ENCODE assay signal across 19 cellular contexts in the genomic region with DNA sequence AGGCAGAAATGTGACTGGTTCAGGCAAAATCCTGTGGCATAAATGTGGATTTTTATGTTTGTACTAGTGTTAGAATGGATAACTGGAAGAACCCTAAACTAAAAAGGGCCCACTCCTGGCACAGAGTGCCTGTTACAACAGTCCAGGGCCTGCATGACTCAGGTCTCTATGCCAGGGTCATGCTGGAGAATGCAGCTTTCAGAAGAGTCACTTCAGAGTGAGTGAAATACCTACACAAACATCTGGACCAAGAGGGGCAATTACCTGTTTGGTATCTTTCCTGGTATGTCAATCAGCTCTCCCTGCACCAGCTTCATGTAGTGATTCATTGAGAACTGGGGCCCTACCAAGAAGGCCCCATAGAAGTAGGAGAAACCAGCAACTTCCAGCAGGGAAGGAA. TPM values are rescaled to one million over a fixed set of nuclear protein-coding genes. Genes with fewer than 3 reads are reported as not detected.
"Had no signal": no experiment of that assay in that cellular context is flagged by ENCODE, and none has a peak within 500 bp of the region (broad histone marks: within the 10 kb centered on the region; RNA-seq: fewer than 3 reads in every experiment).

No MANE protein-coding gene starts in this region.

- H3K9me3 ChIP-seq: heart right ventricle, testis had no signal

- DNase-seq: activated CD4-positive, alpha-beta T cell treated with anti-CD3 and anti-CD28 coated beads, Interleukin-2, amount 50 U/mL, for 1 hour; activated effector memory CD4-positive, alpha-beta T cell treated with Interleukin-2 at 50 U/mL for 16 hours; activated T-cell treated with anti-CD3 and anti-CD28 coated beads, Interleukin-2, amount 50 U/mL, for 1 hour; aorta; heart right ventricle; naive thymus-derived CD8-positive, alpha-beta T cell; stimulated activated CD4-positive, alpha-beta T cell treated with anti-CD3 and anti-CD28 coated beads, Interleukin-12 subunit alpha, Interleukin-12 subunit beta, amount 100 ng/mL, for 4 hours; stimulated activated CD4-positive, alpha-beta T cell treated with anti-CD3 and anti-CD28 coated beads, Interleukin-4, amount 100 ng/mL, for 1 hour; stimulated activated CD8-positive, alpha-beta memory T cell treated with anti-CD3 and anti-CD28 coated beads, Interleukin-4, amount 100 ng/mL, for 48 hours; testis had no signal

- H3K4me3 ChIP-seq: heart right ventricle, testis had no signal

- FAIRE-seq: frontal cortex, keratinocyte, urothelium cell line had no signal

- H3K27me3 ChIP-seq: heart right ventricle, testis had no signal

- H3K4me1 ChIP-seq: testis had no signal

- H3K27ac ChIP-seq: testis had no signal

- ATAC-seq: heart right ventricle; naive thymus-derived CD8-positive, alpha-beta T cell; sciatic nerve had no signal

RNA-seq across cellular contexts. Expression of gene RNU7-1, which starts 37.1 kb away (rescaled TPM):
- total RNA-seq: activated CD8-positive, alpha-beta memory T cell treated with anti-CD3 and anti-CD28 coated beads for 36 hours; aorta; frontal cortex; heart right ventricle; lung microvascular endothelial cell; mononuclear cell; naive thymus-derived CD8-positive, alpha-beta T cell; posterior vena cava; sciatic nerve; T-helper 2 cell treated with Interferon-gamma antibody and Interleukin-4, amounts not matched to agents 100 ng/mL and 5 ng/mL, for 36 hours; testis had no signal
- polyA plus RNA-seq: aorta; heart right ventricle; keratinocyte; naive thymus-derived CD8-positive, alpha-beta T cell had no signal
